In the genomic region with DNA sequence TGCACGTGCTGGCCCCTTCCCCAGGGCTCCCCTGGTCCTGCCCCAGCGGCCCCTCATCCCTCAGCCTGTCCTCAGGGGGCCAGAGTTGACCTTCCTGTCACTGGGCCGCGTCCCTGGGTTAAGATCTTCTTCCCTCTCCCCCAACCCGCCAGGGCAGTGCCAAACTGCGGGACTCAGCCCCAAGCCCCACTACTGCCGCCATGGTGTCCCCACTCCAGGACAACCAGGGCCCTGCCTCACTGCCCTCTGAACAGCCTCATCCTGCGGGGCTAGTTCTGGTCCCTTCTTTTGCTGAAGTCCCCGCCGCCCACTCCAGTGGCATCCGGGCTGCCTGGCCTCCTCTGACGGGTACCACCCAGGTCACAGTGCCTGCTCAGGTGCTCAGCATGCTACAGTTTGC, we compare ENCODE assay signal across 33 cellular contexts. TPM values are rescaled to one million over a fixed set of nuclear protein-coding genes. Genes with fewer than 3 reads are reported as not detected.
"Had no signal": no experiment of that assay in that cellular context is flagged by ENCODE, and none has a peak within 500 bp of the region (broad histone marks: within the 10 kb centered on the region; RNA-seq: fewer than 3 reads in every experiment).

No MANE protein-coding gene starts in this region.

- FAIRE-seq: RCC 7860, TTC549 had no signal

- H3K36me3 Mint-ChIP-seq: activated CD4-positive, alpha-beta memory T cell treated with anti-CD3 and anti-CD28 coated beads for 36 hours; activated naive CD4-positive, alpha-beta T cell treated with anti-CD3 and anti-CD28 coated beads, Interleukin-2, amount 10 ng/mL, durations not matched to agents 7 days and 5 days; activated naive CD8-positive, alpha-beta T cell treated with anti-CD3 and anti-CD28 coated beads for 36 hours had no signal

- H3K4me1 Mint-ChIP-seq: activated CD4-positive, alpha-beta T cell treated with anti-CD3 and anti-CD28 coated beads for 36 hours; activated naive CD4-positive, alpha-beta T cell treated with anti-CD3 and anti-CD28 coated beads, Interleukin-2, amount 10 ng/mL, durations not matched to agents 7 days and 5 days; activated naive CD8-positive, alpha-beta T cell treated with anti-CD3 and anti-CD28 coated beads for 36 hours had no signal

- H3K9ac ChIP-seq: KMS-11 had no signal

- ATAC-seq: activated CD4-positive, alpha-beta T cell treated with anti-CD3 and anti-CD28 coated beads for 36 hours; activated CD4-positive, CD25-positive, alpha-beta regulatory T cell treated with anti-CD3 and anti-CD28 coated beads, Interleukin-2, amount 50 U/mL, for 24 hours; activated T-cell treated with anti-CD3 and anti-CD28 coated beads, Interleukin-2, amount 50 U/mL, for 4 hours had no signal

- DNase-seq: activated CD4-positive, alpha-beta memory T cell treated with anti-CD3 and anti-CD28 coated beads for 36 hours; activated CD4-positive, alpha-beta T cell treated with anti-CD3 and anti-CD28 coated beads for 36 hours; activated CD4-positive, alpha-beta T cell treated with anti-CD3 and anti-CD28 coated beads, Interleukin-2, amount 50 U/mL, for 1 hour; activated CD8-positive, alpha-beta memory T cell treated with anti-CD3 and anti-CD28 coated beads, Interleukin-2, amount 50 U/mL, for 4 hours; activated gamma-delta T cell treated with Interleukin-2 at 50 U/mL for 16 hours; activated naive CD4-positive, alpha-beta T cell treated with anti-CD3 and anti-CD28 coated beads, Interleukin-2, amount 10 ng/mL, durations not matched to agents 7 days and 5 days; activated naive CD8-positive, alpha-beta T cell treated with anti-CD3 and anti-CD28 coated beads for 36 hours; activated T-cell treated with anti-CD3 and anti-CD28 coated beads for 4 hours; activated T-cell treated with anti-CD3 and anti-CD28 coated beads, Interleukin-2, amount 50 U/mL, for 4 hours; amniotic stem cell; brain microvascular endothelial cell; MM.1S; MV-4-11; NCI-H1092 treated with DMSO at 0.1 percent for 48 hours; NCI-H187; NCI-H2029 treated with DMSO at 0.1 percent for 48 hours; NCI-H2107; NCI-H510A; NK-92 treated with Interleukin-12 subunit alpha and Interleukin-12 subunit beta, amount 100 ng/mL, for 24 hours; PC-9 had no signal

- H3K4me3 ChIP-seq: PC-9, SJCRH30, SK-N-MC had no signal

- H3K27me3 ChIP-seq: brain microvascular endothelial cell had no signal

- H3K27ac Mint-ChIP-seq: activated CD4-positive, alpha-beta memory T cell treated with anti-CD3 and anti-CD28 coated beads for 36 hours; activated CD4-positive, alpha-beta T cell treated with anti-CD3 and anti-CD28 coated beads for 36 hours; activated naive CD4-positive, alpha-beta T cell treated with anti-CD3 and anti-CD28 coated beads, Interleukin-2, amount 10 ng/mL, durations not matched to agents 7 days and 5 days; activated naive CD8-positive, alpha-beta T cell treated with anti-CD3 and anti-CD28 coated beads for 36 hours; activated T-helper 1 cell treated with anti-CD3 and anti-CD28 coated beads, Interleukin-12 subunit alpha, Interleukin-12 subunit beta, Interleukin-2, Interleukin-4 antibody, amounts not matched to agents 30 ng/mL and 10 ng/mL and 1 ng/mL, durations not matched to agents 14 hours and 24 hours and 36 hours; T-helper 1 cell treated with Interleukin-12 subunit alpha and Interleukin-12 subunit beta and Interleukin-4 antibody, amounts not matched to agents 30 μg/mL and 1 μg/mL, for 36 hours; T-helper 2 cell treated with Interferon-gamma antibody and Interleukin-4, amounts not matched to agents 5 μg/mL and 100 μg/mL, for 36 hours had no signal

- H3K4me3 Mint-ChIP-seq: activated CD4-positive, alpha-beta memory T cell treated with anti-CD3 and anti-CD28 coated beads for 36 hours; activated CD4-positive, alpha-beta T cell treated with anti-CD3 and anti-CD28 coated beads for 36 hours; activated naive CD4-positive, alpha-beta T cell treated with anti-CD3 and anti-CD28 coated beads, Interleukin-2, amount 10 ng/mL, durations not matched to agents 7 days and 5 days; activated naive CD8-positive, alpha-beta T cell treated with anti-CD3 and anti-CD28 coated beads for 36 hours; activated T-cell treated with anti-CD3 and anti-CD28 coated beads, Interleukin-2, amount 50 U/mL, for 4 hours; activated T-helper 1 cell treated with anti-CD3 and anti-CD28 coated beads, Interleukin-12 subunit alpha, Interleukin-12 subunit beta, Interleukin-2, Interleukin-4 antibody, amounts not matched to agents 30 ng/mL and 10 ng/mL and 1 ng/mL, durations not matched to agents 14 hours and 24 hours and 36 hours; T-helper 1 cell treated with Interleukin-12 subunit alpha and Interleukin-12 subunit beta and Interleukin-4 antibody, amounts not matched to agents 30 μg/mL and 1 μg/mL, for 36 hours; T-helper 2 cell treated with Interferon-gamma antibody and Interleukin-4, amounts not matched to agents 5 μg/mL and 100 μg/mL, for 36 hours had no signal

- H3K9me3 Mint-ChIP-seq: activated CD4-positive, alpha-beta memory T cell treated with anti-CD3 and anti-CD28 coated beads for 36 hours; activated naive CD8-positive, alpha-beta T cell treated with anti-CD3 and anti-CD28 coated beads for 36 hours; activated T-cell treated with anti-CD3 and anti-CD28 coated beads, Interleukin-2, amount 50 U/mL, for 4 hours; activated T-helper 1 cell treated with anti-CD3 and anti-CD28 coated beads, Interleukin-12 subunit alpha, Interleukin-12 subunit beta, Interleukin-2, Interleukin-4 antibody, amounts not matched to agents 30 ng/mL and 10 ng/mL and 1 ng/mL, durations not matched to agents 14 hours and 24 hours and 36 hours; T-helper 1 cell treated with Interleukin-12 subunit alpha and Interleukin-12 subunit beta and Interleukin-4 antibody, amounts not matched to agents 30 μg/mL and 1 μg/mL, for 36 hours; T-helper 2 cell treated with Interferon-gamma antibody and Interleukin-4, amounts not matched to agents 5 μg/mL and 100 μg/mL, for 36 hours had no signal

- H3K36me3 ChIP-seq: brain microvascular endothelial cell, SJCRH30 had no signal

- H3K27ac ChIP-seq: brain microvascular endothelial cell, KMS-11, PC-9, RWPE1, SJCRH30, SK-N-MC had no signal

- H3K9me3 ChIP-seq: SJCRH30 had no signal

RNA-seq across cellular contexts. Expression of a gene that starts 37.5 kb away (rescaled TPM):
- total RNA-seq: activated CD4-positive, alpha-beta memory T cell treated with anti-CD3 and anti-CD28 coated beads for 36 hours; activated CD4-positive, alpha-beta T cell treated with anti-CD3 and anti-CD28 coated beads for 36 hours; activated naive CD8-positive, alpha-beta T cell treated with anti-CD3 and anti-CD28 coated beads for 36 hours; activated T-cell treated with anti-CD3 and anti-CD28 coated beads, Interleukin-2, amount 50 U/mL, for 4 hours; activated T-helper 1 cell treated with anti-CD3 and anti-CD28 coated beads, Interleukin-12 subunit alpha, Interleukin-12 subunit beta, Interleukin-2, Interleukin-4 antibody, amounts not matched to agents 30 ng/mL and 10 ng/mL and 1 ng/mL, durations not matched to agents 14 hours and 24 hours and 36 hours; aorta; LHCN-M2; OCI-LY7; PC-9 had no signal
- polyA plus RNA-seq: aorta had no signal
